Comparison of ENCODE assay signal across 19 cellular contexts in the genomic region with DNA sequence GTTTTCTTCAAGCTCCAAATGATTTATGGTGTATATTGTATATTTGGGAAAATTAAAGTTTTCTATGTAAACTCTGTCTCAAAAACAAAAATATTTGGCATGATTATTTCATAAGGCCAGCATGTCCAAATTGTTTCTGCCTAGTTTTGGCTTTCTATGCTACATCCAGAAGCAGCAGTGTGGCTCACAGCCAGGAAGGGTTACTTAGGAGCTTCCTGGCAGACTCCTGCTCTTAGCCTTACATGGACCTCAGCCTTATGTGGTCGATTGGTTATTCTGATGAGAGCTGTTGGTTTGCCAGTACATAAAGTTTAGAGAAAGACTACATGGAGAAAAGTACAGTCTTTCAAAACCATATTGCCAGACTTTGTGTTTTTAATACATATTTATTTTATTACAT.
DNase-seq lines count a peak whose midpoint lies in the region; ATAC-seq, FAIRE-seq and TF ChIP-seq lines count a peak whose summit lies in the region.
"Had no signal": no experiment of that assay in that cellular context is flagged by ENCODE, and none has a peak within 500 bp of the region (broad histone marks: within the 10 kb centered on the region; RNA-seq: fewer than 3 reads in every experiment).

No MANE protein-coding gene starts in this region.

- BruUV-seq in endothelial cell of umbilical vein (replicated peaks; lab: Mats Ljungman, UMichigan), result no TSS peak

- H3K27me3 ChIP-seq in endothelial cell of umbilical vein (ENCODE audit: control insufficient read depth in 2 of 2, insufficient read depth in 2 of 2, low read length in 2 of 2) (no peaks in the 10 kb centered on the region), muscle layer of colon (ENCODE audit: control insufficient read depth in 1 of 2, insufficient read depth in 2 of 2, low read length in 2 of 2) (no peaks in the 10 kb centered on the region), transverse colon (no peaks in the 10 kb centered on the region)
- H3K27me3 ChIP-seq: esophagus squamous epithelium, spleen had no signal

- in situ Hi-C loops in transverse colon (cut with MboI; ENCODE audit: low pct_ligation_motif_present in 1 of 4, low pct_unique_long_range_greater_than_20kb in 1 of 4, low sequenced_read_pairs in 3 of 4), result no loop called here

- H3K27ac ChIP-seq in endothelial cell of umbilical vein (ENCODE audit: insufficient read depth, low read depth, low read length) (no peak overlapping the region), muscle layer of colon (ENCODE audit: low read depth, low read length) (peak overlapping the region; percentile 59), transverse colon (peak overlapping the region; percentile 8 to 58 (median 38))
- H3K27ac ChIP-seq: coronary artery, esophagus squamous epithelium, spleen had no signal

- 39% methylated on average over 1 of the region's 1 CpG; no CpG with 5 or more reads in 1 of the 2 donors for WGBS in transverse colon (ENCODE audit: low coverage in 1 of 2), 2 donors

- intact Hi-C loops in Right ventricle myocardium superior (cut with DNase I), result no loop called here
- intact Hi-C loops in Right ventricle myocardium inferior (cut with DNase I), result no loop called here
- intact Hi-C loops in endothelial cell of umbilical vein (cut with micrococcal nuclease), result no loop called here
- intact Hi-C loops in transverse colon (cut with DNase I; ENCODE audit: low total_unique reads), result no loop called here

- peak; percentile 53 for ATAC-seq in Right ventricle myocardium superior (ENCODE audit: poor library complexity)
- no peak for ATAC-seq in Right ventricle myocardium inferior
- ATAC-seq: stimulated activated naive CD8-positive, alpha-beta T cell treated with anti-CD3 and anti-CD28 coated beads, Interleukin-15, Interleukin-2, amounts not matched to agents 100 U/mL and 50 U/mL, for 24 hours had no signal

- DNase-seq in Right ventricle myocardium superior, result peak; percentile 74
- no peak for DNase-seq in Right ventricle myocardium inferior (ENCODE audit: missing footprints)
- DNase-seq in endothelial cell of umbilical vein (ENCODE audit: low read depth, low spot score), result peak; percentile 6
- peak; percentile 40 for DNase-seq in transverse colon
- DNase-seq in GM10266 (ENCODE audit: extremely low spot score), result no peak
- no peak for DNase-seq in NCI-H82 (lab: John Stamatoyannopoulos, UW)
- no peak for DNase-seq in NCI-H2107 (lab: John Stamatoyannopoulos, UW)
- DNase-seq: activated CD4-positive, alpha-beta T cell treated with anti-CD3 and anti-CD28 coated beads for 48 hours; esophagus squamous epithelium; midbrain; NCI-H1930; nephron progenitor cell; spleen; stimulated activated CD4-positive, alpha-beta T cell treated with anti-CD3 and anti-CD28 coated beads, Interleukin-4, amount 100 ng/mL, for 4 hours; stimulated activated naive CD8-positive, alpha-beta T cell treated with anti-CD3 and anti-CD28 coated beads, Interleukin-15, Interleukin-2, amounts not matched to agents 100 U/mL and 50 U/mL, for 24 hours; T-helper 2 cell had no signal

- no peaks in the 10 kb centered on the region for H3K9me1 ChIP-seq in endothelial cell of umbilical vein (replicated peaks; ENCODE audit: control insufficient read depth, extremely low read depth, insufficient read depth, low read length)

- no peak overlapping the region for H3K4me2 ChIP-seq in endothelial cell of umbilical vein (ENCODE audit: insufficient read depth, low read length)

- no peaks in the 10 kb centered on the region for H3K79me2 ChIP-seq in endothelial cell of umbilical vein (ENCODE audit: control insufficient read depth, insufficient read depth, low read length)

- H3K4me1 ChIP-seq in endothelial cell of umbilical vein (ENCODE audit: control insufficient read depth, extremely low read depth, insufficient read depth, low read length), result no peaks in the 10 kb centered on the region
- peaks cover 16% of the 10 kb centered on the region for H3K4me1 ChIP-seq in muscle layer of colon (ENCODE audit: insufficient read depth, low read length)
- H3K4me1 ChIP-seq in transverse colon, result peaks cover 0 to 6% (median 3%) of the 10 kb centered on the region in 4 donors
- H3K4me1 ChIP-seq: esophagus squamous epithelium, spleen had no signal

- TF ChIP-seq EP300 in transverse colon (IDR thresholded peaks at IDR 0.05; ENCODE audit: low read depth), result no peak

- CTCF ChIA-PET in endothelial cell of umbilical vein (lab: Charles Lee), result no interaction called here

- no peak overlapping the region for H3K9ac ChIP-seq in endothelial cell of umbilical vein (replicated peaks; ENCODE audit: extremely low read depth, insufficient read depth, low read length)
- no peak overlapping the region for H3K9ac ChIP-seq in muscle layer of colon (ENCODE audit: low read length)

- H3K4me3 ChIP-seq in endothelial cell of umbilical vein (replicated peaks in 1 of 3; ENCODE audit: insufficient read depth in 1 of 3, low read depth in 1 of 3, low read length in 3 of 3), result no peak overlapping the region
- H3K4me3 ChIP-seq in muscle layer of colon (ENCODE audit: low read depth in 1 of 2, low read length in 2 of 2), result no peak overlapping the region
- no peak overlapping the region for H3K4me3 ChIP-seq in transverse colon
- H3K4me3 ChIP-seq: coronary artery, esophagus squamous epithelium, spleen had no signal

- no peaks in the 10 kb centered on the region for H4K20me1 ChIP-seq in endothelial cell of umbilical vein (replicated peaks; ENCODE audit: control insufficient read depth, extremely low read depth, insufficient read depth, low read length)

- no peak overlapping the region for H2AFZ ChIP-seq in endothelial cell of umbilical vein (ENCODE audit: low read depth, low read length)

- no peak for FAIRE-seq in endothelial cell of umbilical vein (lab: Jason Lieb, UNC)
- FAIRE-seq: GM19239 had no signal

- H3K36me3 ChIP-seq in endothelial cell of umbilical vein (ENCODE audit: control insufficient read depth in 2 of 2, extremely low read depth in 1 of 2, insufficient read depth in 2 of 2, low read length in 2 of 2) (no peaks in the 10 kb centered on the region), muscle layer of colon (ENCODE audit: insufficient read depth, low read length) (no peaks in the 10 kb centered on the region), transverse colon (no peaks in the 10 kb centered on the region)
- H3K36me3 ChIP-seq: esophagus squamous epithelium, spleen had no signal

- POLR2A ChIA-PET in endothelial cell of umbilical vein (lab: Charles Lee), result no interaction called here

- no peak for TF ChIP-seq POLR2A in endothelial cell of umbilical vein (IDR thresholded peaks at IDR 0.05; ENCODE audit: low read depth, low read length)
- TF ChIP-seq POLR2A in transverse colon (IDR thresholded peaks at IDR 0.05), result no peak

- H3K9me3 ChIP-seq in endothelial cell of umbilical vein (replicated peaks; ENCODE audit: control insufficient read depth, insufficient read depth, low read length) (no peaks in the 10 kb centered on the region), muscle layer of colon (ENCODE audit: low read length) (no peaks in the 10 kb centered on the region), transverse colon (no peaks in the 10 kb centered on the region)
- H3K9me3 ChIP-seq: esophagus squamous epithelium had no signal

- TF ChIP-seq CTCF in endothelial cell of umbilical vein (IDR thresholded peaks at IDR 0.05; ENCODE audit: extremely low read depth in 1 of 2, insufficient read depth in 1 of 2, low read depth in 1 of 2, low read length in 2 of 2), result no peak
- no peak for TF ChIP-seq CTCF in transverse colon (IDR thresholded peaks at IDR 0.05)
- TF ChIP-seq CTCF in GM10266 (IDR thresholded peaks at IDR 0.05; ENCODE audit: control insufficient read depth, insufficient read depth, low read depth, missing control alignments), result no peak

- dilution Hi-C loops in endothelial cell of umbilical vein (cut with MboI; ENCODE audit: extremely low pct_ligation_motif_present, low sequenced_read_pairs), result no loop called here

TF ChIP-seq in endothelial cell of umbilical vein, 7 proteins besides CTCF, POLR2A, EP300 and RAD21:
- TF ChIP-seq, protein P1, sequence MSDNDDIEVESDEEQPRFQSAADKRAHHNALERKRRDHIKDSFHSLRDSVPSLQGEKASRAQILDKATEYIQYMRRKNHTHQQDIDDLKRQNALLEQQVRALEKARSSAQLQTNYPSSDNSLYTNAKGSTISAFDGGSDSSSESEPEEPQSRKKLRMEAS (IDR thresholded peaks at IDR 0.05; ENCODE audit: insufficient read depth, insufficient read length), result no peak
- TF ChIP-seq POLR2AphosphoS5 (IDR thresholded peaks at IDR 0.05; ENCODE audit: insufficient read depth, low read depth, low read length), result no peak
- no peak for TF ChIP-seq MYC (IDR thresholded peaks at IDR 0.05; ENCODE audit: low read depth, low read length)
- no peak for TF ChIP-seq GATA2 (IDR thresholded peaks at IDR 0.05; ENCODE audit: insufficient read depth, insufficient read length, low read depth, low read length)
- no peak for TF ChIP-seq JUN (IDR thresholded peaks at IDR 0.05; ENCODE audit: borderline replicate concordance, insufficient read depth, insufficient read length, low read depth)
- TF ChIP-seq EZH2 (IDR thresholded peaks at IDR 0.05; ENCODE audit: borderline replicate concordance, low read depth, low read length, severe bottlenecking), result no peak
- TF ChIP-seq FOS (IDR thresholded peaks at IDR 0.05; ENCODE audit: borderline replicate concordance, insufficient read depth, low read length), result no peak

Comparison
In these comparisons a context has a peak if more than half of its experiments do, and no peak if none do; other contexts are left out.
1. DNase-seq: peak in Right ventricle myocardium superior (single experiment), endothelial cell of umbilical vein (single experiment) and transverse colon (single experiment); none in Right ventricle myocardium inferior (single experiment), GM10266 (single experiment), NCI-H82 (single experiment) and NCI-H2107 (single experiment).